8 cellular contexts compared by ENCODE assay signal in genomic region chr5:31639488-31640011, GRCh38. TPM values are rescaled to one million over a fixed set of nuclear protein-coding genes. Genes with fewer than 3 reads are reported as not detected.
A peak's percentile ranks its signal among the peaks of the same experiment; 100 is the strongest.
DNase-seq lines count a peak whose midpoint lies in the region; ATAC-seq, FAIRE-seq and TF ChIP-seq lines count a peak whose summit lies in the region.

No MANE protein-coding gene starts in this region.

- peaks cover 34% of the 10 kb centered on the region for H3K27me3 Mint-ChIP-seq in activated naive CD8-positive, alpha-beta T cell treated with anti-CD3 and anti-CD28 coated beads, Interleukin-2, amount 50 U/mL, for 24 hours

- intact Hi-C loops in HepG2 (cut with micrococcal nuclease; ENCODE audit: unreplicated experiment): no loop called here
- intact Hi-C loops in upper lobe of right lung (cut with DNase I): no loop called here

- in situ Hi-C loops in HepG2 (cut with HindIII; ENCODE audit: extremely low pct_ligation_motif_present, low pct_unique_long_range_greater_than_20kb): no loop called here

- peak overlapping the region; percentile 29 for H3K4me3 ChIP-seq in AG04449 (ENCODE audit: low read depth, low read length)
- peak overlapping the region; percentile 26 to 75 (median 30); a peak in 3 of 6 replicates for H3K4me3 ChIP-seq in HepG2 (replicated peaks in 1 of 3; ENCODE audit: insufficient read depth in 1 of 3, low read depth in 2 of 3, low read length in 3 of 3)
- H3K4me3 ChIP-seq in upper lobe of right lung: peak overlapping the region; percentile 61
- H3K4me3 ChIP-seq in small intestine (ENCODE audit: low read depth in 1 of 2, low read length in 2 of 2): peak overlapping the region in 1 of 2 donors; percentile 41

- H3K27ac ChIP-seq in HepG2 (ENCODE audit: extremely low read length, insufficient read depth, low read length) (no peak overlapping the region), upper lobe of right lung (no peak overlapping the region), small intestine (ENCODE audit: low read depth in 1 of 2, low read length in 1 of 2) (no peak overlapping the region)

- H3K27ac Mint-ChIP-seq in activated naive CD8-positive, alpha-beta T cell treated with anti-CD3 and anti-CD28 coated beads, Interleukin-2, amount 50 U/mL, for 24 hours: no peak overlapping the region

- H3K27me3 ChIP-seq in HepG2 (ENCODE audit: control insufficient read depth in 1 of 2, insufficient read depth in 2 of 2, low read length in 2 of 2) (peaks cover 4 to 52% of the 10 kb centered on the region in 2 experiments; a peak in 4 of 5 replicates), upper lobe of right lung (peaks cover 7% of the 10 kb centered on the region), small intestine (ENCODE audit: control insufficient read depth in 2 of 2, insufficient read depth in 2 of 2, low read length in 2 of 2) (peaks cover 0 to 6% of the 10 kb centered on the region in 2 donors)

- no peaks in the 10 kb centered on the region for H3K36me3 Mint-ChIP-seq in activated naive CD8-positive, alpha-beta T cell treated with anti-CD3 and anti-CD28 coated beads, Interleukin-2, amount 50 U/mL, for 24 hours (ENCODE audit: low read depth)

- peak overlapping the region; percentile 32 for H3K4me3 Mint-ChIP-seq in activated naive CD8-positive, alpha-beta T cell treated with anti-CD3 and anti-CD28 coated beads, Interleukin-2, amount 50 U/mL, for 24 hours

- WGBS in HepG2 (ENCODE audit: low lambda C conversion rate): 12% methylated on average over 12 of the region's 41 CpGs
- WGBS in small intestine, 3 donors: 3 to 8% (median 6%) methylated on average over 26 to 41 of the region's 41 CpGs

- H3K36me3 ChIP-seq in HepG2 (replicated peaks in 1 of 2; ENCODE audit: control insufficient read depth in 1 of 2, insufficient read depth in 2 of 2, low read length in 2 of 2) (no peaks in the 10 kb centered on the region), upper lobe of right lung (no peaks in the 10 kb centered on the region), small intestine (ENCODE audit: control insufficient read depth in 2 of 2, insufficient read depth in 2 of 2, low read length in 2 of 2) (no peaks in the 10 kb centered on the region)

- H3K79me2 ChIP-seq in HepG2 (ENCODE audit: insufficient read depth, low read length): no peaks in the 10 kb centered on the region

- TF ChIP-seq EP300 in HepG2 (IDR thresholded peaks at IDR 0.05; ENCODE audit: low read depth in 2 of 2, low read length in 2 of 2): no peak
- TF ChIP-seq EP300 in HepG2 (CRISPR knock-in tag; IDR thresholded peaks at IDR 0.05; ENCODE audit: borderline replicate concordance): no peak

- no peak for DNase-seq in AG04449 (ENCODE audit: low read depth, low spot score)
- no peak for DNase-seq in activated naive CD8-positive, alpha-beta T cell treated with anti-CD3 and anti-CD28 coated beads, Interleukin-2, amount 50 U/mL, for 24 hours
- DNase-seq in HepG2 (ENCODE audit: low spot score): no peak
- no peak for DNase-seq in upper lobe of right lung
- DNase-seq in small intestine: no peak
- DNase-seq in dedifferentiated amniotic fluid mesenchymal stem cell (ENCODE audit: extremely low spot score): no peak
- DNase-seq in stimulated activated CD4-positive, alpha-beta T cell treated with anti-CD3 and anti-CD28 coated beads, Interleukin-15, amount 100 ng/mL, for 24 hours: no peak

- ATAC-seq in HG02642 (IDR thresholded peaks at IDR 0.05; ENCODE audit: poor library complexity, unreplicated experiment) (peak; percentile 2), HepG2 (peak; percentile 10), upper lobe of right lung (peak; percentile 2)
- peak; percentile 9 for ATAC-seq in activated naive CD8-positive, alpha-beta T cell treated with anti-CD3 and anti-CD28 coated beads, Interleukin-2, amount 50 U/mL, for 24 hours

- no peak overlapping the region for H2AFZ ChIP-seq in HepG2 (ENCODE audit: low read length)

- H3K4me1 Mint-ChIP-seq in activated naive CD8-positive, alpha-beta T cell treated with anti-CD3 and anti-CD28 coated beads, Interleukin-2, amount 50 U/mL, for 24 hours: peaks cover 10% of the 10 kb centered on the region

- no peak for FAIRE-seq in HepG2 (lab: Jason Lieb, UNC)
- FAIRE-seq in small intestine (lab: Jason Lieb, UNC): no peak

- H3K4me1 ChIP-seq in HepG2 (ENCODE audit: insufficient read depth, low read length) (no peaks in the 10 kb centered on the region), upper lobe of right lung (peaks cover 8% of the 10 kb centered on the region), small intestine (ENCODE audit: control insufficient read depth in 2 of 2, insufficient read depth in 1 of 2, low read depth in 1 of 2, low read length in 1 of 2) (no peaks in the 10 kb centered on the region)

- H3K9ac ChIP-seq in HepG2 (ENCODE audit: insufficient read depth, low read depth, low read length): no peak overlapping the region

- POLR2A ChIA-PET in AG04449 (lab: Yijun Ruan, JAX) (no interaction called here), HepG2 (lab: Yijun Ruan, JAX) (no interaction called here)

- TF ChIP-seq CTCF in AG04449 (IDR thresholded peaks at IDR 0.05; ENCODE audit: insufficient read depth, low read length, missing control alignments) (no peak), HepG2 (CRISPR knock-in tag; IDR thresholded peaks at IDR 0.05) (no peak), upper lobe of right lung (IDR thresholded peaks at IDR 0.05) (no peak)

- H4K20me1 ChIP-seq in HepG2 (ENCODE audit: insufficient read depth, low read length): no peaks in the 10 kb centered on the region

- peak overlapping the region; percentile 65 for H3K4me2 ChIP-seq in HepG2 (ENCODE audit: low read depth, low read length)

- no peaks in the 10 kb centered on the region for H3K9me3 Mint-ChIP-seq in activated naive CD8-positive, alpha-beta T cell treated with anti-CD3 and anti-CD28 coated beads, Interleukin-2, amount 50 U/mL, for 24 hours

- CTCF ChIA-PET in AG04449 (lab: Yijun Ruan, JAX) (interaction anchor here (1.0 to 2.4 kb wide), 7 partner anchors 12 to 437 kb away, joined by 3 to 8 read pairs (median 3); no protein-coding TSS in a partner anchor), HepG2 (lab: Yijun Ruan, JAX; ENCODE audit: low intra/inter-chr PET ratio, low total read pairs) (no interaction called here)

- TF ChIP-seq POLR2A in HepG2 (IDR thresholded peaks at IDR 0.05; ENCODE audit: insufficient read depth in 1 of 2, low read depth in 2 of 2, low read length in 2 of 2): no peak

- no TSS peak for BruUV-seq in HepG2 (replicated peaks; lab: Mats Ljungman, UMichigan)

- TF ChIP-seq RAD21 in HepG2 (CRISPR knock-in tag; IDR thresholded peaks at IDR 0.05): no peak

- H3K9me3 ChIP-seq in HepG2 (ENCODE audit: low read length): no peaks in the 10 kb centered on the region
- H3K9me3 ChIP-seq in upper lobe of right lung: no peaks in the 10 kb centered on the region
- H3K9me3 ChIP-seq in small intestine (ENCODE audit: control insufficient read depth, low read depth): no peaks in the 10 kb centered on the region

TF ChIP-seq in HepG2, 621 proteins besides CTCF, POLR2A, EP300 and RAD21 (continues in another document):
- TF ChIP-seq NCOA1 (CRISPR knock-in tag; IDR thresholded peaks at IDR 0.05) (no peak), CEBPG (CRISPR knock-in tag; IDR thresholded peaks at IDR 0.05) (no peak), DNMT3B (CRISPR knock-in tag; conservative IDR thresholded peaks at IDR 0.05) (no peak), ELK4 (CRISPR knock-in tag; IDR thresholded peaks at IDR 0.05; ENCODE audit: borderline replicate concordance) (no peak)
- TF ChIP-seq, protein P1, sequence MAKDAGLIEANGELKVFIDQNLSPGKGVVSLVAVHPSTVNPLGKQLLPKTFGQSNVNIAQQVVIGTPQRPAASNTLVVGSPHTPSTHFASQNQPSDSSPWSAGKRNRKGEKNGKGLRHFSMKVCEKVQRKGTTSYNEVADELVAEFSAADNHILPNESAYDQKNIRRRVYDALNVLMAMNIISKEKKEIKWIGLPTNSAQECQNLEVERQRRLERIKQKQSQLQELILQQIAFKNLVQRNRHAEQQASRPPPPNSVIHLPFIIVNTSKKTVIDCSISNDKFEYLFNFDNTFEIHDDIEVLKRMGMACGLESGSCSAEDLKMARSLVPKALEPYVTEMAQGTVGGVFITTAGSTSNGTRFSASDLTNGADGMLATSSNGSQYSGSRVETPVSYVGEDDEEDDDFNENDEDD (CRISPR knock-in tag; IDR thresholded peaks at IDR 0.05; ENCODE audit: borderline replicate concordance): no peak

RNA-seq across cellular contexts. Expression of gene PDZD2, which starts 0.6 kb away (rescaled TPM):
- total RNA-seq in HepG2 (2016; rRNA removed; fragmentation: Illumina TruSeq; extraction: Trizol) (not detected in 2 replicates), upper lobe of right lung (70.9 TPM)
- total RNA-seq in HepG2 (2016; cell fraction: cytosol; rRNA removed; fragmentation: Illumina TruSeq; extraction: Trizol; ENCODE audit: low read depth): not detected in 2 replicates
- total RNA-seq in HepG2 (2016; cell fraction: insoluble cytoplasmic fraction; rRNA removed; fragmentation: Illumina TruSeq; extraction: Trizol): not detected in 2 replicates
- not detected in 2 replicates for total RNA-seq in HepG2 (2016; cell fraction: membrane; rRNA removed; fragmentation: Illumina TruSeq; extraction: Trizol)
- not detected in 2 replicates for total RNA-seq in HepG2 (2016; cell fraction: nucleus; rRNA removed; fragmentation: Illumina TruSeq; extraction: Trizol)
- polyA plus RNA-seq in HepG2 (2011; rRNA removed) (under 0.01 and 0.04 TPM in 2 replicates), small intestine (1 to 10 TPM in 2 of 3 donors, not detected in 1; 1.4 to 3.9 TPM)
- under 0.01 and 0.01 TPM in 2 replicates for polyA plus RNA-seq in HepG2 (2011; cell fraction: cytosol; rRNA removed)
- 0.16 TPM in 1 of 2 replicates, not detected in the other for polyA plus RNA-seq in HepG2 (2011; cell fraction: nucleus; rRNA removed)
- polyA plus RNA-seq in HepG2 (2012): 0.17 and 0.66 TPM in 2 replicates
- polyA plus RNA-seq in HepG2 (2016; cell fraction: cytosol; fragmentation: Illumina TruSeq; extraction: Trizol; ENCODE audit: low read depth): not detected in 2 replicates
- not detected in 2 replicates for polyA plus RNA-seq in HepG2 (2016; cell fraction: insoluble cytoplasmic fraction; fragmentation: Illumina TruSeq; extraction: Trizol; ENCODE audit: low read depth)
- polyA plus RNA-seq in HepG2 (2016; cell fraction: membrane; fragmentation: Illumina TruSeq; extraction: Trizol; ENCODE audit: low read depth): not detected in 2 replicates
- polyA plus RNA-seq in HepG2 (2016; cell fraction: nucleus; fragmentation: Illumina TruSeq; extraction: Trizol; ENCODE audit: insufficient read depth, low read depth): not detected in 2 replicates
- 0.10 and 5.4 TPM in 2 replicates for polyA minus RNA-seq in HepG2 (2011; rRNA and poly(A)+ RNA removed; ENCODE audit: low replicate concordance)
- not detected in 2 replicates for polyA minus RNA-seq in HepG2 (2011; cell fraction: cytosol; rRNA and poly(A)+ RNA removed)
- 0.12 and 0.13 TPM in 2 replicates for polyA minus RNA-seq in HepG2 (2011; cell fraction: nucleus; rRNA and poly(A)+ RNA removed)

Comparison
In these comparisons a context has a peak if more than half of its experiments do, and no peak if none do; other contexts are left out.
1. RNA of gene PDZD2, which starts 0.6 kb away (total RNA-seq): 70.9 TPM in upper lobe of right lung (single experiment); not detected in HepG2; every median in the first group is over 10 times any median in the second.
2. Peak in every context shown above with its lines, with median percentiles within 50 percentile points of each other: ATAC-seq.